In the genomic region with DNA sequence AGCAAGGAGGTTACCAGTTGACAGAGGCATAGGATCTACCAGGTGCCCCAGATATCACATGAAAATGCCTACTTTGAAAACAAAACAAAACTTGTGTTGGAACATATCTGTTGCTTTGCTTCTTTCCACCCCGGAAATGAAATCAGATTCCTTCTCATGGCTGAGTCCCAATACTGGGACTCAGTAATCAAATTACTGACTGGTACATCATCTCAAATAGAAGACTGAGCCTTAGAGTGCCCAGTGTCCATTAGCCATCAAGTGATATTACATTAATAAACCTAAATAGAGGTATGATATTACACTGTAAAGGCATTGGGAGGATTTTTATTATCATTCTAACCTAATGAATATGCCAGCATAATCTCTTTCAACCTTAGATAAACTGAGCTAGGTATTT, we compare ENCODE assay signal across 24 cellular contexts. TPM values are rescaled to one million over a fixed set of nuclear protein-coding genes. Genes with fewer than 3 reads are reported as not detected.
"Had no signal": no experiment of that assay in that cellular context is flagged by ENCODE, and none has a peak within 500 bp of the region (broad histone marks: within the 10 kb centered on the region; RNA-seq: fewer than 3 reads in every experiment).

No MANE protein-coding gene starts in this region.

- H3K9me3 Mint-ChIP-seq: effector memory CD8-positive, alpha-beta T cell had no signal

- H3K27ac Mint-ChIP-seq: effector memory CD8-positive, alpha-beta T cell; naive thymus-derived CD8-positive, alpha-beta T cell; nephron progenitor cell; stimulated activated memory B cell treated with anti-CD40 and anti-IgM and Interleukin-4, amounts not matched to agents 10 μg/mL and 1 μg/mL and 100 μg/mL, for 72 hours had no signal

- H3K36me3 ChIP-seq: heart left ventricle, left lung, right lobe of liver, transverse colon, upper lobe of right lung, uterus had no signal

- H3K4me1 ChIP-seq: heart left ventricle, left lung, right lobe of liver, transverse colon, upper lobe of right lung, uterus had no signal

- H3K79me2 ChIP-seq: hepatocyte had no signal

- H3K4me1 Mint-ChIP-seq: naive thymus-derived CD8-positive, alpha-beta T cell; nephron progenitor cell; stimulated activated memory B cell treated with anti-CD40 and anti-IgM and Interleukin-4, amounts not matched to agents 10 μg/mL and 1 μg/mL and 100 μg/mL, for 72 hours had no signal

- H3K27me3 Mint-ChIP-seq: stimulated activated memory B cell treated with anti-CD40 and anti-IgM and Interleukin-4, amounts not matched to agents 10 μg/mL and 1 μg/mL and 100 μg/mL, for 72 hours had no signal

- ATAC-seq: effector memory CD8-positive, alpha-beta T cell; heart left ventricle; left cardiac atrium; left lung; naive thymus-derived CD8-positive, alpha-beta T cell; right lobe of liver; stimulated activated memory B cell treated with anti-CD40 and anti-IgM and Interleukin-4, amounts not matched to agents 10 μg/mL and 1 μg/mL and 100 μg/mL, for 72 hours; stimulated activated naive CD8-positive, alpha-beta T cell treated with anti-CD3 and anti-CD28 coated beads, Interleukin-15, Interleukin-2, amounts not matched to agents 100 U/mL and 50 U/mL, for 24 hours; upper lobe of right lung had no signal

- FAIRE-seq: bronchial epithelial cell, frontal cortex, islet of Langerhans had no signal

- DNase-seq: central memory CD4-positive, alpha-beta T cell; dermis blood vessel endothelial cell; effector memory CD8-positive, alpha-beta T cell; heart left ventricle; left cardiac atrium; left lung; naive thymus-derived CD8-positive, alpha-beta T cell; nephron progenitor cell; nucleus accumbens; right lobe of liver; stimulated activated CD4-positive, alpha-beta T cell treated with anti-CD3 and anti-CD28 coated beads, Interleukin-2, amount 100 ng/mL, for 24 hours; stimulated activated CD4-positive, alpha-beta T cell treated with anti-CD3 and anti-CD28 coated beads, Interleukin-4, amount 100 ng/mL, for 24 hours; stimulated activated naive CD8-positive, alpha-beta T cell treated with anti-CD3 and anti-CD28 coated beads, Interleukin-15, Interleukin-2, amounts not matched to agents 100 U/mL and 50 U/mL, for 24 hours; transverse colon; upper lobe of right lung; uterus had no signal

- H3K9me3 ChIP-seq: heart left ventricle, left lung, right lobe of liver, transverse colon, upper lobe of right lung, uterus had no signal

- H3K4me3 Mint-ChIP-seq: effector memory CD8-positive, alpha-beta T cell; naive thymus-derived CD8-positive, alpha-beta T cell; nephron progenitor cell; stimulated activated memory B cell treated with anti-CD40 and anti-IgM and Interleukin-4, amounts not matched to agents 10 μg/mL and 1 μg/mL and 100 μg/mL, for 72 hours had no signal

- H3K27ac ChIP-seq: coronary artery, heart left ventricle, hepatocyte, left lung, right lobe of liver, transverse colon, upper lobe of right lung, uterus had no signal

- H2AFZ ChIP-seq: hepatocyte had no signal

- H3K36me3 Mint-ChIP-seq: stimulated activated memory B cell treated with anti-CD40 and anti-IgM and Interleukin-4, amounts not matched to agents 10 μg/mL and 1 μg/mL and 100 μg/mL, for 72 hours had no signal

- H3K4me2 ChIP-seq: hepatocyte had no signal

- H3K27me3 ChIP-seq: heart left ventricle, hepatocyte, left lung, right lobe of liver, transverse colon, upper lobe of right lung, uterus had no signal

- H3K4me3 ChIP-seq: coronary artery, heart left ventricle, hepatocyte, left lung, right lobe of liver, transverse colon, upper lobe of right lung, uterus had no signal

RNA-seq across cellular contexts. Expression of a gene that starts 48.6 kb away (rescaled TPM):
- total RNA-seq: bronchial epithelial cell, dermis blood vessel endothelial cell, glomerular endothelial cell, kidney epithelial cell, right lobe of liver, upper lobe of right lung had no signal
